In the genomic region with DNA sequence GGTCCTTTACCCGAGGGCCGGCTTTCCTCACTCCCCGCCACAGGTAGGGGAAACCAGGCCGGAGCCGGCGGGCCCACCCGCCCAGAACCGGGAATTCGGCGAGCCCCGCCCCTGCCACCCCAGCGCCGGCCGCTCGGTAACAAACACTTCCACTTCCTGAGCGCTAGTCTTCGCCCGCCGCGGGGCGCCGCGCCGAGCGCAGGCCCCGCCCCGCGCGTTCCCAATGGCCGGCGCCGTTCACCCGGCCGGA, we compare ENCODE assay signal across 9 cellular contexts. TPM values are rescaled to one million over a fixed set of nuclear protein-coding genes. Genes with fewer than 3 reads are reported as not detected.
A peak's percentile ranks its signal among the peaks of the same experiment; 100 is the strongest.
DNase-seq lines count a peak whose midpoint lies in the region; ATAC-seq and TF ChIP-seq lines count a peak whose summit lies in the region.
"Had no signal": no experiment of that assay in that cellular context is flagged by ENCODE, and none has a peak within 500 bp of the region (broad histone marks: within the 10 kb centered on the region; RNA-seq: fewer than 3 reads in every experiment).

No MANE protein-coding gene starts in this region.

- H3K27me3 ChIP-seq in RWPE2 (ENCODE audit: insufficient read depth, poor library complexity, severe bottlenecking) = no peaks in the 10 kb centered on the region
- no peaks in the 10 kb centered on the region for H3K27me3 ChIP-seq in foreskin keratinocyte

- H3K4me1 ChIP-seq in RWPE2 (ENCODE audit: insufficient read depth, poor library complexity, severe bottlenecking) = peaks cover 2% of the 10 kb centered on the region
- H3K4me1 ChIP-seq in foreskin keratinocyte = no peaks in the 10 kb centered on the region

- H3K4me3 Mint-ChIP-seq in stimulated activated naive B cell treated with anti-CD40 and anti-IgM and Interleukin-4, amounts not matched to agents 10 μg/mL and 1 μg/mL and 100 μg/mL, for 72 hours = peak overlapping the region; percentile 73 to 88

- DNase-seq in NCI-H526 treated with DMSO at 0.1 percent for 48 hours (lab: John Stamatoyannopoulos, UW) = peak; percentile 91
- DNase-seq in NCI-H526 (lab: John Stamatoyannopoulos, UW) = no peak
- DNase-seq in RWPE2 (ENCODE audit: low spot score) = no peak
- DNase-seq in foreskin keratinocyte = no peak
- DNase-seq in stimulated activated naive B cell treated with anti-CD40 and anti-IgM and Interleukin-4, amounts not matched to agents 10 μg/mL and 1 μg/mL and 100 μg/mL, for 72 hours = no peak
- DNase-seq in C1 segment of cervical spinal cord (lab: John Stamatoyannopoulos, UW) = no peak
- no peak for DNase-seq in iPS-NIHi11 (ENCODE audit: low spot score)
- no peak for DNase-seq in GM13976 (ENCODE audit: low spot score)

- H3K9me3 ChIP-seq in RWPE2 (ENCODE audit: severe bottlenecking) = no peaks in the 10 kb centered on the region

- no peaks in the 10 kb centered on the region for H3K27me3 Mint-ChIP-seq in stimulated activated naive B cell treated with anti-CD40 and anti-IgM and Interleukin-4, amounts not matched to agents 10 μg/mL and 1 μg/mL and 100 μg/mL, for 72 hours

- in situ Hi-C loops in GM13976 (cut with MboI; ENCODE audit: low sequenced_read_pairs, unreplicated experiment) = no loop called here

- H3K36me3 ChIP-seq in RWPE2 (ENCODE audit: low read depth) = peaks cover 10% of the 10 kb centered on the region

- H3K9me3 Mint-ChIP-seq in stimulated activated naive B cell treated with anti-CD40 and anti-IgM and Interleukin-4, amounts not matched to agents 10 μg/mL and 1 μg/mL and 100 μg/mL, for 72 hours = no peaks in the 10 kb centered on the region

- TF ChIP-seq CTCF in RWPE2 (IDR thresholded peaks at IDR 0.05; ENCODE audit: poor library complexity, severe bottlenecking) = no peak
- peak; percentile 32 for TF ChIP-seq CTCF in foreskin keratinocyte (conservative IDR thresholded peaks at IDR 0.05)
- no peak for TF ChIP-seq CTCF in GM13976 (IDR thresholded peaks at IDR 0.05; ENCODE audit: borderline replicate concordance, control extremely low read depth, extremely low read depth, insufficient read depth, missing control alignments)

- H3K27ac ChIP-seq in RWPE2 (ENCODE audit: poor library complexity, severe bottlenecking) = no peak overlapping the region
- no peak overlapping the region for H3K27ac ChIP-seq in foreskin keratinocyte

- H3K27ac Mint-ChIP-seq in stimulated activated naive B cell treated with anti-CD40 and anti-IgM and Interleukin-4, amounts not matched to agents 10 μg/mL and 1 μg/mL and 100 μg/mL, for 72 hours = peak overlapping the region; percentile 76

- peaks cover 52 to 69% of the 10 kb centered on the region in 2 donors for H3K4me1 Mint-ChIP-seq in stimulated activated naive B cell treated with anti-CD40 and anti-IgM and Interleukin-4, amounts not matched to agents 10 μg/mL and 1 μg/mL and 100 μg/mL, for 72 hours

- ATAC-seq in RWPE2 (ENCODE audit: low read depth) = no peak
- ATAC-seq in foreskin keratinocyte = no peak
- no peak for ATAC-seq in stimulated activated naive B cell treated with anti-CD40 and anti-IgM and Interleukin-4, amounts not matched to agents 10 μg/mL and 1 μg/mL and 100 μg/mL, for 72 hours (replicated peaks)

- peaks cover 7 to 14% of the 10 kb centered on the region in 2 donors for H3K36me3 Mint-ChIP-seq in stimulated activated naive B cell treated with anti-CD40 and anti-IgM and Interleukin-4, amounts not matched to agents 10 μg/mL and 1 μg/mL and 100 μg/mL, for 72 hours

- H3K4me3 ChIP-seq in RWPE2 (ENCODE audit: severe bottlenecking) = peak overlapping the region; percentile 63

RNA-seq across cellular contexts. Expression of a gene that starts 0.2 kb away (rescaled TPM):
- 53.8 and 73.9 TPM in 2 replicates for total RNA-seq in foreskin keratinocyte
- polyA plus RNA-seq in foreskin keratinocyte = 67.8 and 95.0 TPM in 2 replicates

RNA-seq across cellular contexts. Expression of a gene that starts 11.1 kb away (rescaled TPM):
- not detected in 2 replicates for total RNA-seq in foreskin keratinocyte
- polyA plus RNA-seq in foreskin keratinocyte = not detected in 2 replicates
- total RNA-seq: Daoy had no signal

RNA-seq across cellular contexts. Expression of a gene that starts 27.9 kb away (rescaled TPM):
- total RNA-seq in foreskin keratinocyte = 29.3 and 34.2 TPM in 2 replicates
- 32.4 and 35.0 TPM in 2 replicates for polyA plus RNA-seq in foreskin keratinocyte

RNA-seq across cellular contexts. Expression of a gene that starts 35.5 kb away (rescaled TPM):
- total RNA-seq in foreskin keratinocyte = not detected in 2 replicates
- polyA plus RNA-seq in foreskin keratinocyte = not detected in 2 replicates
- total RNA-seq: Daoy had no signal
